ENCODE assay signal across 11 cellular contexts in the genomic region with DNA sequence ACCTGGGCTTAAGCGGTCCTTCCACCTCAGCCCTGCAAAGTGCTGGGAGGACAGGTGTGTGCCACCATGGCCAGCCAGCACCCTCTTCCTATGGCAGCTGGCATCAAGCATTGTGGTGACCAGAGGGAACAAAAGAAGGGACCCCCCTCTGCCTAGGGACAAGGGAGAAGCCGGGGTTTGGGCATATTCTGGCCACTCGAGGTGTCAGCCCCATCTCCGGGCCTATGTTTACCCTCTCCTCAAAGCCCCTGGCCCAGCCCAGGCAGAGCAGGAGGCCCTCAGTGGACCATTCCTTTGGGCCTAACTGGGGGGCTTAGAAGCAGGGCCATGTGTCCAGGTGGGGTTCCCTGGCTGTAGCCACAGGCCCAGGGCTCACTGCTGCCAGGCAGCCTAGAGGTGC. TPM values are rescaled to one million over a fixed set of nuclear protein-coding genes. Genes with fewer than 3 reads are reported as not detected.
DNase-seq lines count a peak whose midpoint lies in the region; ATAC-seq and TF ChIP-seq lines count a peak whose summit lies in the region.
"Had no signal": no experiment of that assay in that cellular context is flagged by ENCODE, and none has a peak within 500 bp of the region (broad histone marks: within the 10 kb centered on the region; RNA-seq: fewer than 3 reads in every experiment).

No MANE protein-coding gene starts in this region.

- peak overlapping the region; percentile 98 for H3K27ac Mint-ChIP-seq in T-helper 2 cell treated with Interferon-gamma antibody and Interleukin-4, amounts not matched to agents 5 μg/mL and 100 μg/mL, for 36 hours
- peak overlapping the region; percentile 92 for H3K27ac Mint-ChIP-seq in activated naive CD8-positive, alpha-beta T cell treated with anti-CD3 and anti-CD28 coated beads, Interleukin-2, amount 50 U/mL, for 24 hours

- peak overlapping the region; percentile 85 for H3K4me3 Mint-ChIP-seq in T-helper 2 cell treated with Interferon-gamma antibody and Interleukin-4, amounts not matched to agents 5 μg/mL and 100 μg/mL, for 36 hours
- peak overlapping the region; percentile 60 for H3K4me3 Mint-ChIP-seq in activated naive CD8-positive, alpha-beta T cell treated with anti-CD3 and anti-CD28 coated beads, Interleukin-2, amount 50 U/mL, for 24 hours

- peaks cover 63% of the 10 kb centered on the region for H3K36me3 Mint-ChIP-seq in T-helper 2 cell treated with Interferon-gamma antibody and Interleukin-4, amounts not matched to agents 5 μg/mL and 100 μg/mL, for 36 hours (ENCODE audit: low read depth)
- peaks cover 37% of the 10 kb centered on the region for H3K36me3 Mint-ChIP-seq in activated naive CD8-positive, alpha-beta T cell treated with anti-CD3 and anti-CD28 coated beads, Interleukin-2, amount 50 U/mL, for 24 hours (ENCODE audit: low read depth)

- peaks cover 91% of the 10 kb centered on the region for H3K4me1 Mint-ChIP-seq in T-helper 2 cell treated with Interferon-gamma antibody and Interleukin-4, amounts not matched to agents 5 μg/mL and 100 μg/mL, for 36 hours (ENCODE audit: low read depth)
- peaks cover 97% of the 10 kb centered on the region for H3K4me1 Mint-ChIP-seq in activated naive CD8-positive, alpha-beta T cell treated with anti-CD3 and anti-CD28 coated beads, Interleukin-2, amount 50 U/mL, for 24 hours

- H3K27me3 ChIP-seq in lung (ENCODE audit: control insufficient read depth, insufficient read depth) = no peaks in the 10 kb centered on the region
- no peaks in the 10 kb centered on the region for H3K27me3 ChIP-seq in suprapubic skin

- ATAC-seq in activated naive CD8-positive, alpha-beta T cell treated with anti-CD3 and anti-CD28 coated beads, Interleukin-2, amount 50 U/mL, for 24 hours = no peak
- no peak for ATAC-seq in lung (ENCODE audit: insufficient read depth, low FRiP score)

- no peak for DNase-seq in T-helper 2 cell treated with Interferon-gamma antibody and Interleukin-4, amounts not matched to agents 5 μg/mL and 100 μg/mL, for 36 hours (ENCODE audit: low spot score)
- DNase-seq in T-helper 2 cell (no peak), lung (ENCODE audit: low spot score) (no peak), suprapubic skin (ENCODE audit: low spot score in 2 of 2) (no peak), GOT3 (lab: John Stamatoyannopoulos, UW) (no peak), kidney glomerular epithelial cell (lab: John Stamatoyannopoulos, UW) (no peak)
- DNase-seq in activated naive CD8-positive, alpha-beta T cell treated with anti-CD3 and anti-CD28 coated beads, Interleukin-2, amount 50 U/mL, for 24 hours = no peak
- no peak for DNase-seq in activated effector memory CD4-positive, alpha-beta T cell treated with anti-CD3 and anti-CD28 coated beads, Interleukin-2, amount 50 U/mL, for 16 hours
- DNase-seq: 8988T, H7, NCI-H1105 had no signal

- no peaks in the 10 kb centered on the region for H3K9me3 ChIP-seq in lung (ENCODE audit: control insufficient read depth in 2 of 2, insufficient read depth in 1 of 2, low read length in 1 of 2)
- no peaks in the 10 kb centered on the region for H3K9me3 ChIP-seq in suprapubic skin

- H3K27me3 Mint-ChIP-seq in T-helper 2 cell treated with Interferon-gamma antibody and Interleukin-4, amounts not matched to agents 5 μg/mL and 100 μg/mL, for 36 hours (ENCODE audit: low read depth) = no peaks in the 10 kb centered on the region
- H3K27me3 Mint-ChIP-seq in activated naive CD8-positive, alpha-beta T cell treated with anti-CD3 and anti-CD28 coated beads, Interleukin-2, amount 50 U/mL, for 24 hours = no peaks in the 10 kb centered on the region

- no peak for TF ChIP-seq EP300 in suprapubic skin (IDR thresholded peaks at IDR 0.05)

- TF ChIP-seq CTCF in lung (IDR thresholded peaks at IDR 0.05; ENCODE audit: control extremely low read depth, extremely low read depth) (no peak), suprapubic skin (IDR thresholded peaks at IDR 0.05) (no peak)

- no peak for TF ChIP-seq POLR2A in suprapubic skin (IDR thresholded peaks at IDR 0.05)

- no peaks in the 10 kb centered on the region for H3K9me3 Mint-ChIP-seq in T-helper 2 cell treated with Interferon-gamma antibody and Interleukin-4, amounts not matched to agents 5 μg/mL and 100 μg/mL, for 36 hours
- no peaks in the 10 kb centered on the region for H3K9me3 Mint-ChIP-seq in activated naive CD8-positive, alpha-beta T cell treated with anti-CD3 and anti-CD28 coated beads, Interleukin-2, amount 50 U/mL, for 24 hours

- peak overlapping the region; percentile 43 to 90 for H3K27ac ChIP-seq in lung (ENCODE audit: low read depth in 1 of 2, low read length in 1 of 2)
- H3K27ac ChIP-seq in suprapubic skin = peak overlapping the region; percentile 64

- H3K36me3 ChIP-seq in lung (ENCODE audit: control insufficient read depth in 2 of 2, insufficient read depth in 2 of 2, low read length in 2 of 2) (peaks cover 0 to 36% of the 10 kb centered on the region in 2 donors), suprapubic skin (peaks cover 40% of the 10 kb centered on the region)

- H3K4me1 ChIP-seq in lung (ENCODE audit: control insufficient read depth in 2 of 2, insufficient read depth in 2 of 2, low read length in 2 of 2) (peaks cover 17 to 49% of the 10 kb centered on the region in 2 donors), suprapubic skin (peaks cover 58% of the 10 kb centered on the region)

- WGBS in lung, 2 donors = 56 to 62% methylated on average over 4 of the region's 4 CpGs
- WGBS in suprapubic skin = 88% methylated on average over 1 of the region's 4 CpGs

- H3K4me3 ChIP-seq in lung (no peak overlapping the region), suprapubic skin (no peak overlapping the region)

RNA-seq across cellular contexts. Expression of a gene that starts 23.9 kb away (rescaled TPM):
- 100 to 1,000 TPM in 1 of 2 donors, 10 to 100 TPM in 1; 55.2 to 114 TPM for total RNA-seq in lung
- 100 to 1,000 TPM in 1 of 2 donors, 10 to 100 TPM in 1; 32.3 to 244 TPM for polyA plus RNA-seq in lung
- 10 to 100 TPM; 16.3 to 50.7 (median 33.6) TPM for total RNA-seq in suprapubic skin

RNA-seq across cellular contexts. Expression of a gene that starts 29.8 kb away (rescaled TPM):
- total RNA-seq in lung (under 1 TPM; 0.14 to 0.58 TPM), suprapubic skin (under 1 TPM in 2 of 4 donors, not detected in 2; 0.17 to 0.48 TPM)
- under 1 TPM; 0.20 to 0.34 TPM for polyA plus RNA-seq in lung
